ENCODE assay signal across 19 cellular contexts in genomic region chr11:109237636-109238035, GRCh38.
"Had no signal": no experiment of that assay in that cellular context is flagged by ENCODE, and none has a peak within 500 bp of the region (broad histone marks: within the 10 kb centered on the region; RNA-seq: fewer than 3 reads in every experiment).

No MANE protein-coding gene starts in this region.

- H3K27me3 ChIP-seq: gastrocnemius medialis had no signal

- H3K4me1 ChIP-seq: gastrocnemius medialis had no signal

- H3K27ac Mint-ChIP-seq: dendritic cell treated with granulocyte-macrophage colony-stimulating factor and Interleukin-4, amounts not matched to agents 40 ng/mL and 50 ng/mL, for 4 days; effector memory CD8-positive, alpha-beta T cell; immature natural killer cell; naive thymus-derived CD8-positive, alpha-beta T cell had no signal

- H3K36me3 ChIP-seq: gastrocnemius medialis had no signal

- DNase-seq: effector memory CD8-positive, alpha-beta T cell; gastrocnemius medialis; immature natural killer cell; kidney; left colon; left ventricle myocardium superior; mesendoderm; naive thymus-derived CD8-positive, alpha-beta T cell; posterior cingulate gyrus; right cardiac atrium; small intestine; stimulated activated CD4-positive, alpha-beta T cell treated with anti-CD3 and anti-CD28 coated beads, Interleukin-12 subunit alpha, Interleukin-12 subunit beta, amount 100 ng/mL, for 4 hours; stimulated activated naive CD4-positive, alpha-beta T cell treated with Interleukin-2 at 50 U/mL for 16 hours; trophoblast cell had no signal

- H3K4me3 ChIP-seq: gastrocnemius medialis, lung had no signal

- H3K9me3 ChIP-seq: gastrocnemius medialis had no signal

- H3K27me3 Mint-ChIP-seq: dendritic cell treated with granulocyte-macrophage colony-stimulating factor and Interleukin-4, amounts not matched to agents 40 ng/mL and 50 ng/mL, for 4 days; effector memory CD8-positive, alpha-beta T cell had no signal

- FAIRE-seq: colon, kidney, small intestine, urothelium cell line had no signal

- H3K4me1 Mint-ChIP-seq: immature natural killer cell; naive thymus-derived CD8-positive, alpha-beta T cell; neural crest cell had no signal

- H3K27ac ChIP-seq: gastrocnemius medialis had no signal

- H3K36me3 Mint-ChIP-seq: immature natural killer cell; naive thymus-derived CD8-positive, alpha-beta T cell had no signal

- H3K4me3 Mint-ChIP-seq: dendritic cell treated with granulocyte-macrophage colony-stimulating factor and Interleukin-4, amounts not matched to agents 40 ng/mL and 50 ng/mL, for 4 days; effector memory CD8-positive, alpha-beta T cell; immature natural killer cell; naive thymus-derived CD8-positive, alpha-beta T cell; neural crest cell had no signal

- ATAC-seq: effector memory CD8-positive, alpha-beta T cell; gastrocnemius medialis; left colon; left ventricle myocardium superior; naive thymus-derived CD8-positive, alpha-beta T cell; right cardiac atrium had no signal

- H3K9me3 Mint-ChIP-seq: neural crest cell had no signal
